In the genomic region with DNA sequence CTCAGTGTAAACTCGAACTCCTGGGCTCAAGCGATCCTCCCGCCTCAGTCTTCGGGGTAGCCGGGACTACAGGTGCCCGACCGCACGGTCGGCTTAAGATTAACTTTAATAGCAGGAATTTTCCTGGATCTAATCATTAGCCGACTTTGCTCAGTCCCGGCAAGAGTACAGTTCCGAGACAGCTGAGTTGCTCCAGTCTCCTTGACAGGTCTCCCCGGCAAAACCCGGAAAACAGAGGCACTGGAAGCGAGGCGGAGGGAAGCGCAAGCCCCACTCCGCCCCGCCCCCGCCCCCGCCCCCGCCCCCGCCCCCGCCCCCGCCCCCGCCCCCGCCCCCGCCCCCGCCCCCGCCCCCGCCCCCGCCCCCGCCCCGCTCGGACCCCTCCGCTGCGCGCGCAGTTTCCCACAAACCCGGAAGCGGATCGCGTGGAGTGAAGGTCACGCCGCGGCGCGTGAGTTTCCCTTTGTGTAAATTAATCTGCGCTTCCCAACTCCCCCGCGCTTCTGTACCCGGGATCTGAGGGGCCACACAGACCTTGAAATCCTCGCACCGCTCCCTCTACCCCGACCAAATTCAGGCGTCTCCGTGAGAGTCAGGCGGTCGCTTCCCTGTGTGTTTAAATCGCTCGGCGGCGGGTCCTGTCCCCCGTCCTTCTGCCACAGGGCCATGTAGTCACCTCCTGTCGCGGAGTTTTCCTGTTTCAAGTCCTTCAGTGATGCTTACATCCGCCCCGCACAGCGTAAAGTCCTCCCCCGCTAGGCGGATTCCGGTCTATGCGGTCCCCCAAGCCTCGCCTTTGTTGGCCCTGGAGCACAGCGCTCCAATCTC, we compare ENCODE assay signal across 8 cellular contexts. TPM values are rescaled to one million over a fixed set of nuclear protein-coding genes. Genes with fewer than 3 reads are reported as not detected.
DNase-seq lines count a peak whose midpoint lies in the region; ATAC-seq and TF ChIP-seq lines count a peak whose summit lies in the region.

A gene (plus strand): TSS at position 397 of the 828 bp plus-strand sequence. CDS start 3,244 bp downstream, outside the sequence.

- ATAC-seq in GM19324 (IDR thresholded peaks at IDR 0.05; ENCODE audit: low FRiP score, unreplicated experiment) (peak; percentile 67), naive B cell (ENCODE audit: low read depth in 2 of 2) (peak; percentile 80 to 88)

- H3K4me2 ChIP-seq in Karpas-422 (ENCODE audit: low read depth, low read length, poor library complexity, severe bottlenecking): peak within 1 kb of the TSS; percentile 100
- peak within 1 kb of the TSS; percentile 91 for H3K4me2 ChIP-seq in fibroblast of lung (ENCODE audit: extremely low read depth, insufficient read depth, low read length)

- peak in 1 of 2 donors; percentile 30 for TF ChIP-seq CTCF in fibroblast of lung (conservative IDR thresholded peaks at IDR 0.05 in 1 of 2, IDR thresholded peaks at IDR 0.05 in 1 of 2; ENCODE audit: low read depth in 1 of 2, low read length in 2 of 2)

- H3K9me2 ChIP-seq in Karpas-422 (replicated peaks; ENCODE audit: insufficient read depth, low read length): no peaks in the 10 kb centered on the region

- peaks cover 31% of the 10 kb centered on the region for H3K9me3 ChIP-seq in Karpas-422 (ENCODE audit: low read length)
- no peaks in the 10 kb centered on the region for H3K9me3 ChIP-seq in fibroblast of lung (ENCODE audit: control insufficient read depth, insufficient read depth, low read depth, low read length)

- peak within 1 kb of the TSS; percentile 88 to 100 (median 98) for H3K4me3 Mint-ChIP-seq in naive B cell

- H3K9me3 Mint-ChIP-seq in naive B cell: peaks cover 3 to 49% (median 10%) of the 10 kb centered on the region in 7 donors

- H4K20me1 ChIP-seq in Karpas-422 (ENCODE audit: insufficient read depth, low read depth, low read length) (no peaks in the 10 kb centered on the region), fibroblast of lung (ENCODE audit: control insufficient read depth, extremely low read depth, insufficient read depth, low read length) (no peaks in the 10 kb centered on the region)

- H3K27ac ChIP-seq in Karpas-422 (ENCODE audit: low read length) (peak within 1 kb of the TSS; percentile 63), fibroblast of lung (ENCODE audit: insufficient read depth, low read length) (peak within 1 kb of the TSS; percentile 98)

- H3K4me1 Mint-ChIP-seq in naive B cell: peaks cover 26 to 44% (median 35%) of the 10 kb centered on the region in 3 donors

- peak within 1 kb of the TSS; percentile 90; the same call in 1 of the 2 replicates for H2AFZ ChIP-seq in Karpas-422 (ENCODE audit: low read length)
- H2AFZ ChIP-seq in fibroblast of lung (ENCODE audit: low read length): peak within 1 kb of the TSS; percentile 89

- H3K36me3 Mint-ChIP-seq in naive B cell: peaks cover 32 to 49% of the 10 kb centered on the region in 2 donors

- H3K9ac ChIP-seq in Karpas-422 (ENCODE audit: low read length): peak within 1 kb of the TSS; percentile 89
- H3K9ac ChIP-seq in fibroblast of lung (ENCODE audit: insufficient read depth, low read length): peak within 1 kb of the TSS; percentile 92

- H3K36me3 ChIP-seq in Karpas-422 (ENCODE audit: insufficient read depth, low read length) (peaks cover 50% of the 10 kb centered on the region), fibroblast of lung (ENCODE audit: control insufficient read depth, insufficient read depth, low read length) (peaks cover 2% of the 10 kb centered on the region)

- DNase-seq in AG20443 (ENCODE audit: low spot score): peak; percentile 97
- peak; percentile 97 for DNase-seq in Karpas-422
- DNase-seq in RKO (ENCODE audit: low spot score): peak; percentile 58
- DNase-seq in activated T-helper 1 cell treated with anti-CD3 and anti-CD28 coated beads, Interleukin-2, amount 50 U/mL, for 16 hours (ENCODE audit: low read depth in 1 of 2, low spot score in 1 of 2): peak; percentile 75 to 81
- peak; percentile 78 to 80 for DNase-seq in fibroblast of lung (ENCODE audit: low read depth in 2 of 2)
- peak; percentile 81 for DNase-seq in naive B cell
- peak; percentile 69 to 78 for DNase-seq in stimulated activated CD8-positive, alpha-beta memory T cell treated with anti-CD3 and anti-CD28 coated beads, Interleukin-7, amount 100 ng/mL, for 4 hours (ENCODE audit: low read depth in 2 of 2)

- no peaks in the 10 kb centered on the region for H3K27me3 Mint-ChIP-seq in naive B cell

- peaks cover 13% of the 10 kb centered on the region for H3K4me1 ChIP-seq in Karpas-422 (ENCODE audit: low read length)
- H3K4me1 ChIP-seq in fibroblast of lung (ENCODE audit: control insufficient read depth, extremely low read depth, insufficient read depth, low read length): no peaks in the 10 kb centered on the region

- H3K4me3 ChIP-seq in Karpas-422 (ENCODE audit: low read length) (peak within 1 kb of the TSS; percentile 84), fibroblast of lung (replicated peaks in 1 of 4; ENCODE audit: control extremely low read depth in 1 of 4, insufficient read depth in 1 of 4, low read depth in 3 of 4, low read length in 4 of 4) (peak within 1 kb of the TSS; percentile 77 to 100 (median 94))

- no peaks in the 10 kb centered on the region for H3K27me3 ChIP-seq in Karpas-422 (ENCODE audit: low read length)
- no peaks in the 10 kb centered on the region for H3K27me3 ChIP-seq in fibroblast of lung (ENCODE audit: control insufficient read depth, insufficient read depth, low read length)

- H3K79me2 ChIP-seq in Karpas-422 (ENCODE audit: low read length): peaks cover 48% of the 10 kb centered on the region
- peaks cover 7% of the 10 kb centered on the region for H3K79me2 ChIP-seq in fibroblast of lung (ENCODE audit: control insufficient read depth, insufficient read depth, low read length)

- peak within 1 kb of the TSS; percentile 92 to 100 (median 98) for H3K27ac Mint-ChIP-seq in naive B cell

RNA-seq across cellular contexts. Expression of the gene that starts here (rescaled TPM):
- total RNA-seq in Karpas-422 (2014; rRNA removed; shearing (Covaris generic); ENCODE audit: low replicate concordance): 26.7 and 33.9 TPM in 2 replicates
- total RNA-seq in fibroblast of lung: 4.9 and 5.9 TPM in 2 replicates
- polyA plus RNA-seq in fibroblast of lung (7.6 and 7.7 TPM in 2 replicates), naive B cell (ENCODE audit: low read depth in 6 of 6) (10 to 100 TPM; 10.1 to 42.2 (median 29.7) TPM)
- 6.7 and 9.8 TPM in 2 replicates for polyA plus RNA-seq in fibroblast of lung (2012)
- polyA minus RNA-seq in fibroblast of lung (ENCODE audit: low replicate concordance): 0.63 and 1.2 TPM in 2 replicates

Comparison
In these comparisons a context has a peak if more than half of its experiments do, and no peak if none do; other contexts are left out.
1. Peak in every context shown above with its lines: DNase-seq, ATAC-seq, H3K4me3 ChIP-seq and H3K27ac ChIP-seq.